1 cellular context compared by ENCODE assay signal in the genomic region with DNA sequence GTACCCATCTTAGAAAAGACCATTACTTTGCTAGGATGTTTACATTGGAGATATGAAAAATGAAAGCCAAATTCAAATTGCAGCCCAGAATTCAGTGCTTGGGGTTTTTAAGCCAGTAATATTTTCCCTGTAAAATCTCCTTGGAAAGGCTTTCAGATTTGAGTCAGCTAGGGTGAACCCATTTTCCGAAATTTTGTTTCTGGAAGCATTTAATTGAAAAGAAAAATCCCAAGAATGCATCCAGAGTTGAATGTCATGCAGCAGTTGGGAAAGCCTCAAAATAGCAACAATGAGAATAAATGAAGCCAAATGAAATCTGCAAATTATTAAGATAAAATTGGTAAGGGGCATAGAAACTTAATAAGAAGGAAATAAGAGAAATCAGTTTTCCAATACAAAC.
TF ChIP-seq lines count a peak whose summit lies in the region.

No MANE protein-coding gene starts in this region.

TF ChIP-seq in IMR-90, 13 proteins besides CTCF, POLR2A, EP300 and RAD21 (continued from another document):
- no peak for TF ChIP-seq BHLHE40 (IDR thresholded peaks at IDR 0.05; ENCODE audit: low read depth, low read length)
- no peak for TF ChIP-seq CEBPB (IDR thresholded peaks at IDR 0.05; ENCODE audit: low read depth, low read length)
- no peak for TF ChIP-seq MAZ (IDR thresholded peaks at IDR 0.05; ENCODE audit: borderline replicate concordance, low read depth, low read length)
- no peak for TF ChIP-seq FOS (IDR thresholded peaks at IDR 0.05; ENCODE audit: low read depth, low read length)
- TF ChIP-seq RCOR1 (IDR thresholded peaks at IDR 0.05; ENCODE audit: insufficient replicate concordance, low read length) = no peak
- TF ChIP-seq, protein P1, sequence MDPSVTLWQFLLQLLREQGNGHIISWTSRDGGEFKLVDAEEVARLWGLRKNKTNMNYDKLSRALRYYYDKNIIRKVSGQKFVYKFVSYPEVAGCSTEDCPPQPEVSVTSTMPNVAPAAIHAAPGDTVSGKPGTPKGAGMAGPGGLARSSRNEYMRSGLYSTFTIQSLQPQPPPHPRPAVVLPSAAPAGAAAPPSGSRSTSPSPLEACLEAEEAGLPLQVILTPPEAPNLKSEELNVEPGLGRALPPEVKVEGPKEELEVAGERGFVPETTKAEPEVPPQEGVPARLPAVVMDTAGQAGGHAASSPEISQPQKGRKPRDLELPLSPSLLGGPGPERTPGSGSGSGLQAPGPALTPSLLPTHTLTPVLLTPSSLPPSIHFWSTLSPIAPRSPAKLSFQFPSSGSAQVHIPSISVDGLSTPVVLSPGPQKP (IDR thresholded peaks at IDR 0.05; ENCODE audit: borderline replicate concordance, low read depth, low read length) = no peak
- TF ChIP-seq NFE2L2 (IDR thresholded peaks at IDR 0.05; ENCODE audit: low read depth, low read length) = no peak
- TF ChIP-seq, protein P2, sequence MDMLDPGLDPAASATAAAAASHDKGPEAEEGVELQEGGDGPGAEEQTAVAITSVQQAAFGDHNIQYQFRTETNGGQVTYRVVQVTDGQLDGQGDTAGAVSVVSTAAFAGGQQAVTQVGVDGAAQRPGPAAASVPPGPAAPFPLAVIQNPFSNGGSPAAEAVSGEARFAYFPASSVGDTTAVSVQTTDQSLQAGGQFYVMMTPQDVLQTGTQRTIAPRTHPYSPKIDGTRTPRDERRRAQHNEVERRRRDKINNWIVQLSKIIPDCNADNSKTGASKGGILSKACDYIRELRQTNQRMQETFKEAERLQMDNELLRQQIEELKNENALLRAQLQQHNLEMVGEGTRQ (IDR thresholded peaks at IDR 0.05; ENCODE audit: low read depth, low read length) = no peak
- TF ChIP-seq RFX5 (IDR thresholded peaks at IDR 0.05; ENCODE audit: low read depth, low read length) = no peak
